In genomic region chr9:99822096-99822595, GRCh38 we compare ENCODE assay signal across 8 cellular contexts. TPM values are rescaled to one million over a fixed set of nuclear protein-coding genes. Genes with fewer than 3 reads are reported as not detected.
DNase-seq lines count a peak whose midpoint lies in the region; ATAC-seq and TF ChIP-seq lines count a peak whose summit lies in the region.

No MANE protein-coding gene starts in this region.

- peaks cover 0 to 38% (median 29%) of the 10 kb centered on the region in 7 donors for H3K9me3 Mint-ChIP-seq in CD14-positive monocyte

- H3K27me3 ChIP-seq in HUES6 (ENCODE audit: control insufficient read depth, insufficient read depth, low read length) (peaks cover 71% of the 10 kb centered on the region), layer of hippocampus (ENCODE audit: control insufficient read depth, insufficient read depth, low read length) (no peaks in the 10 kb centered on the region)

- no peaks in the 10 kb centered on the region for H3K9me3 ChIP-seq in HUES6 (ENCODE audit: control insufficient read depth, insufficient read depth, low read depth, low read length)

- H3K4me3 ChIP-seq in HUES6 (ENCODE audit: low read depth, low read length) (peak overlapping the region; percentile 77), astrocyte of the cerebellum (ENCODE audit: low read depth, low read length) (peak overlapping the region; percentile 86)

- H3K4me1 Mint-ChIP-seq in CD14-positive monocyte = peaks cover 63% of the 10 kb centered on the region

- TF ChIP-seq CTCF in CD14-positive monocyte (IDR thresholded peaks at IDR 0.05) = no peak
- TF ChIP-seq CTCF in astrocyte of the cerebellum (IDR thresholded peaks at IDR 0.05; ENCODE audit: low read depth, low read length, missing control alignments) = no peak

- peaks cover 17% of the 10 kb centered on the region for H3K4me1 ChIP-seq in HUES6 (ENCODE audit: control insufficient read depth, insufficient read depth, low read length)

- H3K36me3 ChIP-seq in HUES6 (ENCODE audit: control insufficient read depth, insufficient read depth, low read length) = no peaks in the 10 kb centered on the region

- H3K27ac Mint-ChIP-seq in CD14-positive monocyte = peak overlapping the region; percentile 97 to 100 (median 99)

- in situ Hi-C loops in astrocyte of the cerebellum (cut with HindIII; ENCODE audit: low sequenced_read_pairs) = no loop called here

- H3K4me3 Mint-ChIP-seq in CD14-positive monocyte = peak overlapping the region; percentile 100

- DNase-seq in CD14-positive monocyte (ENCODE audit: low spot score) (peak; percentile 50), astrocyte of the cerebellum (ENCODE audit: low read depth) (no peak), SW480 (ENCODE audit: low spot score) (no peak), DMS153 (lab: John Stamatoyannopoulos, UW) (no peak)

- peaks cover 52 to 61% (median 57%) of the 10 kb centered on the region in 3 donors for H3K27me3 Mint-ChIP-seq in CD14-positive monocyte (ENCODE audit: low read depth in 3 of 3)

- no peak overlapping the region for H3K27ac ChIP-seq in HUES6 (ENCODE audit: low read depth, low read length)
- H3K27ac ChIP-seq in layer of hippocampus (ENCODE audit: low read depth, low read length) = peak overlapping the region; percentile 98
- peak overlapping the region; percentile 93 for H3K27ac ChIP-seq in temporal lobe (ENCODE audit: low read depth, low read length)

- H3K36me3 Mint-ChIP-seq in CD14-positive monocyte = peaks cover 13 to 27% of the 10 kb centered on the region in 2 donors

- intact Hi-C loops in CD14-positive monocyte (cut with micrococcal nuclease) = loop anchor here (5.0 to 10.0 kb wide), 8 partner anchors 83 to 700 kb away; partner anchors contain the start of genes STX17 (in 2 of the 2), ALG2 (in 1 of the 2), ERP44 (in 1 of the 2) and INVS (in 1 of the 2)

- no peak for ATAC-seq in HG02970 (IDR thresholded peaks at IDR 0.05; ENCODE audit: low FRiP score, unreplicated experiment)

- H3K9ac ChIP-seq in HUES6 (ENCODE audit: low read length) = peak overlapping the region; percentile 57

RNA-seq across cellular contexts. Expression of gene NR4A3, which starts 0.5 kb away (rescaled TPM):
- polyA plus RNA-seq in CD14-positive monocyte = under 1 TPM; 0.88 to 0.92 TPM
- total RNA-seq in temporal lobe = 9.1 TPM
